Comparison of ENCODE assay signal across 22 cellular contexts in the genomic region with DNA sequence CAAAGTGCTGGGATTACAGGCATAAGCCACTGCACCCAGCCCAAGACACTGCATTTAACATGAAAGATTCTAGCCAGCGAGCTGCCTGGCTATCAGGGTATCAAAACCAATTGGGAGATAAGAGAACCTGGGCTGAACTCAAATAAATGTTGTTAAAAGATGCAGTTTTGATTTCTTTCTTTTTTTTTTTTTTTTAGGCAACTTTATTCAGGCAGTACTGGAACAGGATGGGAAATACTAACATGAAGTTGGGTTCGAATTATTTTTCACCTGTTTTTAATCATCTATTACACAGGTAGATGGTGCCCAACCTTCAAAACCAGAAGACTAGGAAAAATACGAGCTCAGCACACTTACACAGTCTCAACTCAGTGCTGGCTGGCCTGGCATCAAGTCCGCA.
DNase-seq lines count a peak whose midpoint lies in the region; ATAC-seq, FAIRE-seq and TF ChIP-seq lines count a peak whose summit lies in the region.
"Had no signal": no experiment of that assay in that cellular context is flagged by ENCODE, and none has a peak within 500 bp of the region (broad histone marks: within the 10 kb centered on the region; RNA-seq: fewer than 3 reads in every experiment).

No MANE protein-coding gene starts in this region.

- no peaks in the 10 kb centered on the region for H3K9me3 ChIP-seq in GM12878 (replicated peaks; ENCODE audit: control insufficient read depth, insufficient read depth, low read length)
- no peaks in the 10 kb centered on the region for H3K9me3 ChIP-seq in thymus (ENCODE audit: control insufficient read depth)
- H3K9me3 ChIP-seq: adrenal gland, esophagus muscularis mucosa, prostate gland, thoracic aorta had no signal

- H3K4me1 ChIP-seq in GM12878 (ENCODE audit: control insufficient read depth, insufficient read depth, low read length), result peaks cover 51% of the 10 kb centered on the region
- peaks cover 45% of the 10 kb centered on the region for H3K4me1 ChIP-seq in thymus (ENCODE audit: control insufficient read depth, insufficient read depth, low read length)
- H3K4me1 ChIP-seq: adrenal gland, esophagus muscularis mucosa, prostate gland had no signal

- H3K4me3 ChIP-seq in GM12878, result no peak overlapping the region
- H3K4me3 ChIP-seq in thymus (ENCODE audit: low read length), result no peak overlapping the region
- H3K4me3 ChIP-seq: adrenal gland, esophagus muscularis mucosa, prostate gland, thoracic aorta had no signal

- 71% methylated on average over 3 of the region's 4 CpGs for WGBS in GM12878 (ENCODE audit: insufficient coverage, insufficient replicate concordance, low lambda C conversion rate, missing lambda C conversion rate)
- WGBS in thymus, result 93% methylated on average over 4 of the region's 4 CpGs

- intact Hi-C loops in GM12878 (cut with micrococcal nuclease; ENCODE audit: unreplicated experiment), result no loop called here

- no peak for TF ChIP-seq CTCF in GM12878 (IDR thresholded peaks at IDR 0.05 in 2 of 3, conservative IDR thresholded peaks at IDR 0.05 in 1 of 3; ENCODE audit: control insufficient read depth in 2 of 3, extremely low read depth in 1 of 3, insufficient read depth in 1 of 3, low read depth in 3 of 3, low read length in 3 of 3)

- TF ChIP-seq RAD21 in GM12878 (IDR thresholded peaks at IDR 0.05; ENCODE audit: insufficient read depth, low read depth, low read length), result no peak

- H3K27ac ChIP-seq in GM12878 (ENCODE audit: control insufficient read depth, insufficient read depth) (no peak overlapping the region), thymus (ENCODE audit: low read depth) (peak overlapping the region; percentile 98)
- H3K27ac ChIP-seq: adrenal gland, brain microvascular endothelial cell, esophagus muscularis mucosa, prostate gland, thoracic aorta had no signal

- H3K36me3 Mint-ChIP-seq in activated naive CD4-positive, alpha-beta T cell treated with anti-CD3 and anti-CD28 coated beads, Interleukin-2, amount 50 U/mL, for 24 hours, result peaks cover 5% of the 10 kb centered on the region
- peaks cover 9% of the 10 kb centered on the region for H3K36me3 Mint-ChIP-seq in T-cell

- DNase-seq in activated naive CD4-positive, alpha-beta T cell (lab: John Stamatoyannopoulos, UW), result no peak
- DNase-seq in T-cell, result no peak
- DNase-seq in GM12878 (ENCODE audit: low read depth, low spot score), result no peak
- DNase-seq in NCI-H146 (lab: John Stamatoyannopoulos, UW), result no peak
- DNase-seq in SW 1271 (lab: John Stamatoyannopoulos, UW), result no peak
- DNase-seq: activated CD8-positive, alpha-beta memory T cell treated with anti-CD3 and anti-CD28 coated beads, Interleukin-2, amount 50 U/mL, for 48 hours; adrenal gland; brain microvascular endothelial cell; DMS79; effector CD8-positive, alpha-beta T cell; H7; hippocampal formation; NCI-H510A treated with DMSO at 0.1 percent for 48 hours had no signal

- no peak overlapping the region for H2AFZ ChIP-seq in GM12878 (ENCODE audit: control insufficient read depth, low read depth, low read length)

- peaks cover 94% of the 10 kb centered on the region for H3K4me1 Mint-ChIP-seq in activated naive CD4-positive, alpha-beta T cell treated with anti-CD3 and anti-CD28 coated beads, Interleukin-2, amount 50 U/mL, for 24 hours
- H3K4me1 Mint-ChIP-seq in T-cell, result peaks cover 92 to 97% (median 93%) of the 10 kb centered on the region in 3 donors

- H3K36me3 ChIP-seq in GM12878 (ENCODE audit: control insufficient read depth in 2 of 2, insufficient read depth in 2 of 2, low read length in 1 of 2) (0 out of 4 replicates have a peak, but pooled peaks cover 0 to 3% of the 10 kb centered on the region in 2 experiments), thymus (ENCODE audit: control insufficient read depth, insufficient read depth) (no peaks in the 10 kb centered on the region)
- H3K36me3 ChIP-seq: adrenal gland, brain microvascular endothelial cell, esophagus muscularis mucosa, prostate gland, thoracic aorta had no signal

- CTCF ChIA-PET in T-cell (lab: Charles Lee) (interaction anchor here in 1 of 2 donors (0.7 kb wide), 2 partner anchors 10 to 37 kb away, joined by 3 read pairs; no protein-coding TSS in a partner anchor), GM12878 (lab: Yijun Ruan, JAX) (interaction anchor here (0.8 to 3.1 kb wide), 6 partner anchors 10 to 159 kb away, joined by 3 to 12 read pairs (median 3); no protein-coding TSS in a partner anchor)

- BruUV-seq in GM12878 (replicated peaks; lab: Mats Ljungman, UMichigan), result no TSS peak

- SMC1A ChIA-PET in GM12878 (lab: Charles Lee; ENCODE audit: uncharacterized antibody, unreplicated experiment), result interaction anchor here (3.9 to 6.5 kb wide), 5 partner anchors 11 to 118 kb away, joined by 13 to 65 read pairs (median 40); no protein-coding TSS in a partner anchor

- H3K27me3 ChIP-seq in GM12878 (replicated peaks in 1 of 2; ENCODE audit: control insufficient read depth in 2 of 2, insufficient read depth in 2 of 2, low read length in 1 of 2) (no peaks in the 10 kb centered on the region), thymus (ENCODE audit: control insufficient read depth, insufficient read depth) (no peaks in the 10 kb centered on the region)
- H3K27me3 ChIP-seq: adrenal gland, brain microvascular endothelial cell, esophagus muscularis mucosa had no signal

- RAD21 ChIA-PET in GM12878 (lab: Charles Lee; ENCODE audit: unreplicated experiment), result interaction anchor here (0.9 to 4.3 kb wide), 4 partner anchors 10 to 159 kb away, joined by 3 to 54 read pairs (median 15); no protein-coding TSS in a partner anchor

- no peak for ATAC-seq in T-cell (replicated peaks in 1 of 4)
- ATAC-seq in GM12878, result no peak
- ATAC-seq in HG02571 (IDR thresholded peaks at IDR 0.05; ENCODE audit: unreplicated experiment), result no peak

- no peaks in the 10 kb centered on the region for H3K27me3 Mint-ChIP-seq in activated naive CD4-positive, alpha-beta T cell treated with anti-CD3 and anti-CD28 coated beads, Interleukin-2, amount 50 U/mL, for 24 hours
- no peaks in the 10 kb centered on the region for H3K27me3 Mint-ChIP-seq in T-cell

- no peak for TF ChIP-seq POLR2A in GM12878 (IDR thresholded peaks at IDR 0.05; ENCODE audit: low read depth, low read length)

- no peaks in the 10 kb centered on the region for H3K9me3 Mint-ChIP-seq in activated naive CD4-positive, alpha-beta T cell treated with anti-CD3 and anti-CD28 coated beads, Interleukin-2, amount 50 U/mL, for 24 hours
- no peaks in the 10 kb centered on the region for H3K9me3 Mint-ChIP-seq in T-cell
- H3K9me3 Mint-ChIP-seq: neural crest cell had no signal

- H3K27ac Mint-ChIP-seq in activated naive CD4-positive, alpha-beta T cell treated with anti-CD3 and anti-CD28 coated beads, Interleukin-2, amount 50 U/mL, for 24 hours, result peak overlapping the region; percentile 100
- H3K27ac Mint-ChIP-seq in T-cell, result peak overlapping the region; percentile 99 to 100

- peak overlapping the region; percentile 69 for H3K4me3 Mint-ChIP-seq in activated naive CD4-positive, alpha-beta T cell treated with anti-CD3 and anti-CD28 coated beads, Interleukin-2, amount 50 U/mL, for 24 hours
- H3K4me3 Mint-ChIP-seq in T-cell, result peak overlapping the region in 2 of 3 donors; percentile 13 to 48
- H3K4me3 Mint-ChIP-seq: neural crest cell had no signal

- no peak overlapping the region for H3K9ac ChIP-seq in GM12878 (ENCODE audit: control insufficient read depth, insufficient read depth, low read length)

- no peak for TF ChIP-seq EP300 in GM12878 (IDR thresholded peaks at IDR 0.05; ENCODE audit: borderline replicate concordance in 1 of 2, control insufficient read depth in 1 of 2, low read depth in 2 of 2, low read length in 2 of 2)

- no peak for FAIRE-seq in GM12878 (lab: Jason Lieb, UNC)
- FAIRE-seq: frontal cortex, islet of Langerhans had no signal

- H3K79me2 ChIP-seq in GM12878 (ENCODE audit: control insufficient read depth, insufficient read depth, low read length), result peaks cover 20% of the 10 kb centered on the region

- H3K4me2 ChIP-seq in GM12878 (ENCODE audit: control insufficient read depth, insufficient read depth), result no peak overlapping the region

- no peaks in the 10 kb centered on the region for H4K20me1 ChIP-seq in GM12878 (ENCODE audit: control insufficient read depth, insufficient read depth)

- in situ Hi-C loops in GM12878 (cut with MboI), result no loop called here

- POLR2A ChIA-PET in T-cell (lab: Charles Lee), result no interaction called here
- POLR2A ChIA-PET in GM12878 (lab: Charles Lee), result interaction anchor here (1.2 kb wide), 1 partner anchor 14 kb away, joined by 3 read pairs; no protein-coding TSS in a partner anchor

TF ChIP-seq in GM12878, 131 proteins besides CTCF, POLR2A, EP300 and RAD21 (continues in another document):
- TF ChIP-seq, protein P1, sequence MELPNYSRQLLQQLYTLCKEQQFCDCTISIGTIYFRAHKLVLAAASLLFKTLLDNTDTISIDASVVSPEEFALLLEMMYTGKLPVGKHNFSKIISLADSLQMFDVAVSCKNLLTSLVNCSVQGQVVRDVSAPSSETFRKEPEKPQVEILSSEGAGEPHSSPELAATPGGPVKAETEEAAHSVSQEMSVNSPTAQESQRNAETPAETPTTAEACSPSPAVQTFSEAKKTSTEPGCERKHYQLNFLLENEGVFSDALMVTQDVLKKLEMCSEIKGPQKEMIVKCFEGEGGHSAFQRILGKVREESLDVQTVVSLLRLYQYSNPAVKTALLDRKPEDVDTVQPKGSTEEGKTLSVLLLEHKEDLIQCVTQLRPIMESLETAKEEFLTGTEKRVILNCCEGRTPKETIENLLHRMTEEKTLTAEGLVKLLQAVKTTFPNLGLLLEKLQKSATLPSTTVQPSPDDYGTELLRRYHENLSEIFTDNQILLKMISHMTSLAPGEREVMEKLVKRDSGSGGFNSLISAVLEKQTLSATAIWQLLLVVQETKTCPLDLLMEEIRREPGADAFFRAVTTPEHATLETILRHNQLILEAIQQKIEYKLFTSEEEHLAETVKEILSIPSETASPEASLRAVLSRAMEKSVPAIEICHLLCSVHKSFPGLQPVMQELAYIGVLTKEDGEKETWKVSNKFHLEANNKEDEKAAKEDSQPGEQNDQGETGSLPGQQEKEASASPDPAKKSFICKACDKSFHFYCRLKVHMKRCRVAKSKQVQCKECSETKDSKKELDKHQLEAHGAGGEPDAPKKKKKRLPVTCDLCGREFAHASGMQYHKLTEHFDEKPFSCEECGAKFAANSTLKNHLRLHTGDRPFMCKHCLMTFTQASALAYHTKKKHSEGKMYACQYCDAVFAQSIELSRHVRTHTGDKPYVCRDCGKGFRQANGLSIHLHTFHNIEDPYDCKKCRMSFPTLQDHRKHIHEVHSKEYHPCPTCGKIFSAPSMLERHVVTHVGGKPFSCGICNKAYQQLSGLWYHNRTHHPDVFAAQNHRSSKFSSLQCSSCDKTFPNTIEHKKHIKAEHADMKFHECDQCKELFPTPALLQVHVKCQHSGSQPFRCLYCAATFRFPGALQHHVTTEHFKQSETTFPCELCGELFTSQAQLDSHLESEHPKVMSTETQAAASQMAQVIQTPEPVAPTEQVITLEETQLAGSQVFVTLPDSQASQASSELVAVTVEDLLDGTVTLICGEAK (IDR thresholded peaks at IDR 0.05; ENCODE audit: borderline replicate concordance), result peak; percentile 44; the same call in 1 of the 2 replicates
